In the genomic region with DNA sequence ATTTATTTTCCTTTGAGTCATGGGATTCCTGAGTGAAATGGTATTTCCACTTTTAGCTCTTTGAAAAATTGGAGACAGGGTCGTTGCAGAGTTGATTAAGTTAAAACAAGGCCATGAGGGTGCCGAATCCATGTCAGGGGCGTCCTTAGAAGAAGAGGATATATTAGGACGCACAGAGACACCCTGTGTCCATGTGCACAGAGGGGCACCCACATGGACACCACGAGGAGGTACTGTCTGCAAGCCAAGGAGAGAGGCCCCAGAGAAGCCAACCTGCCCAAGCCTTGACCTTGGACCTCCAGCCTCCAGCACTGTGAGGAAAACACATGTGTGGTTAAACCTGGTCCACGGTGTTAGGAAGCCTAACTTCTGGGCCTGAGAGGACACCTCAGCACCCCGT, we compare ENCODE assay signal across 11 cellular contexts.
"Had no signal": no experiment of that assay in that cellular context is flagged by ENCODE, and none has a peak within 500 bp of the region (broad histone marks: within the 10 kb centered on the region; RNA-seq: fewer than 3 reads in every experiment).

No MANE protein-coding gene starts in this region.

- H3K4me1 ChIP-seq: HAP-1 had no signal

- FAIRE-seq: H1, H54 had no signal

- H3K9ac ChIP-seq: GM23248 had no signal

- H2AFZ ChIP-seq: GM23248, GM23338 had no signal

- DNase-seq: GM23248, GOT3, H7, H9, HCEC 1CT, HFFc6 had no signal

- H3K27ac ChIP-seq: GM23248 had no signal

- H3K36me3 ChIP-seq: HAP-1 had no signal

- H3K4me2 ChIP-seq: GM23338 had no signal

- ATAC-seq: GM23338, HCT116 had no signal

- H3K4me3 ChIP-seq: GM23248, GM23338, HAP-1 had no signal

- H3K9me3 ChIP-seq: HAP-1 had no signal
